1 cellular context compared by ENCODE assay signal in the genomic region with DNA sequence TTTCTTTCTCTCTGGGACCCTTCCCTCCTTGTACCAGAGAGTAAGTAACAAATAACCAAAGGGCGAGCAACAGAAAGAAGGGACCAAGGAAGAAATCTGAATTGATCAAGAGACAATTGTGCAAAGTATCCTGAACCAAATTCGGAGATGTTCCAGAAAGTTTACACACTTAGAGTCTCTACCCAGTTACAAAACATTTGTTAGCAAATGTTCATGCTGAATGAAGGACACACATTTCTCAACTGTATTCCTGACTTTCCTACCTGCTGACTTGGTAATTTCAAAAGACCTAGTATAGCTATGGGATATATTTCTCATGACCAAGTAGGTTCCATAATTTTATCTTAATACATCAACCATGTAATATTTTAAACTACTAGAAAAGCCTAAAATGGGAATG.
TF ChIP-seq lines count a peak whose summit lies in the region.

No MANE protein-coding gene starts in this region.

TF ChIP-seq in A549, 52 proteins besides CTCF, POLR2A, EP300 and RAD21 (continued from another document):
- TF ChIP-seq, protein P1, sequence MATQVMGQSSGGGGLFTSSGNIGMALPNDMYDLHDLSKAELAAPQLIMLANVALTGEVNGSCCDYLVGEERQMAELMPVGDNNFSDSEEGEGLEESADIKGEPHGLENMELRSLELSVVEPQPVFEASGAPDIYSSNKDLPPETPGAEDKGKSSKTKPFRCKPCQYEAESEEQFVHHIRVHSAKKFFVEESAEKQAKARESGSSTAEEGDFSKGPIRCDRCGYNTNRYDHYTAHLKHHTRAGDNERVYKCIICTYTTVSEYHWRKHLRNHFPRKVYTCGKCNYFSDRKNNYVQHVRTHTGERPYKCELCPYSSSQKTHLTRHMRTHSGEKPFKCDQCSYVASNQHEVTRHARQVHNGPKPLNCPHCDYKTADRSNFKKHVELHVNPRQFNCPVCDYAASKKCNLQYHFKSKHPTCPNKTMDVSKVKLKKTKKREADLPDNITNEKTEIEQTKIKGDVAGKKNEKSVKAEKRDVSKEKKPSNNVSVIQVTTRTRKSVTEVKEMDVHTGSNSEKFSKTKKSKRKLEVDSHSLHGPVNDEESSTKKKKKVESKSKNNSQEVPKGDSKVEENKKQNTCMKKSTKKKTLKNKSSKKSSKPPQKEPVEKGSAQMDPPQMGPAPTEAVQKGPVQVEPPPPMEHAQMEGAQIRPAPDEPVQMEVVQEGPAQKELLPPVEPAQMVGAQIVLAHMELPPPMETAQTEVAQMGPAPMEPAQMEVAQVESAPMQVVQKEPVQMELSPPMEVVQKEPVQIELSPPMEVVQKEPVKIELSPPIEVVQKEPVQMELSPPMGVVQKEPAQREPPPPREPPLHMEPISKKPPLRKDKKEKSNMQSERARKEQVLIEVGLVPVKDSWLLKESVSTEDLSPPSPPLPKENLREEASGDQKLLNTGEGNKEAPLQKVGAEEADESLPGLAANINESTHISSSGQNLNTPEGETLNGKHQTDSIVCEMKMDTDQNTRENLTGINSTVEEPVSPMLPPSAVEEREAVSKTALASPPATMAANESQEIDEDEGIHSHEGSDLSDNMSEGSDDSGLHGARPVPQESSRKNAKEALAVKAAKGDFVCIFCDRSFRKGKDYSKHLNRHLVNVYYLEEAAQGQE (IDR thresholded peaks at IDR 0.05): no peak
- TF ChIP-seq ZFP36 (IDR thresholded peaks at IDR 0.05; ENCODE audit: borderline replicate concordance, partially characterized antibody): no peak
- TF ChIP-seq ELK1 (IDR thresholded peaks at IDR 0.05; ENCODE audit: low read depth, low read length): no peak
- TF ChIP-seq SREBF2 (IDR thresholded peaks at IDR 0.05): no peak
- no peak for TF ChIP-seq MAX (IDR thresholded peaks at IDR 0.05)
- no peak for TF ChIP-seq TFCP2L1 (CRISPR knock-in tag; IDR thresholded peaks at IDR 0.05)
- no peak for TF ChIP-seq PHF8 (IDR thresholded peaks at IDR 0.05; ENCODE audit: borderline replicate concordance, low read depth)
- no peak for TF ChIP-seq FOSB (CRISPR knock-in tag; IDR thresholded peaks at IDR 0.05)
